ENCODE assay signal across 8 cellular contexts in genomic region chr3:165254812-165255211, GRCh38. TPM values are rescaled to one million over a fixed set of nuclear protein-coding genes. Genes with fewer than 3 reads are reported as not detected.
DNase-seq lines count a peak whose midpoint lies in the region; ATAC-seq and TF ChIP-seq lines count a peak whose summit lies in the region.

No MANE protein-coding gene starts in this region.

- H3K27ac ChIP-seq in CD8-positive, alpha-beta T cell (ENCODE audit: low read depth, low read length) = no peak overlapping the region

- no peaks in the 10 kb centered on the region for H3K4me1 ChIP-seq in CD8-positive, alpha-beta T cell (ENCODE audit: insufficient read depth, low read length)

- TF ChIP-seq CTCF in CD8-positive, alpha-beta T cell (IDR thresholded peaks at IDR 0.05) = no peak

- no peaks in the 10 kb centered on the region for H3K27me3 Mint-ChIP-seq in CD8-positive, alpha-beta T cell (ENCODE audit: low read depth)

- no peaks in the 10 kb centered on the region for H3K36me3 ChIP-seq in CD8-positive, alpha-beta T cell (ENCODE audit: insufficient read depth, low read length)

- H3K27me3 ChIP-seq in CD8-positive, alpha-beta T cell (ENCODE audit: insufficient read depth, low read length) = no peaks in the 10 kb centered on the region

- POLR2A ChIA-PET in CD8-positive, alpha-beta T cell (lab: Charles Lee) = no interaction called here

- H3K9me3 ChIP-seq in CD8-positive, alpha-beta T cell (ENCODE audit: low read length) = no peaks in the 10 kb centered on the region

- intact Hi-C loops in CD8-positive, alpha-beta T cell (cut with DNase I, micrococcal nuclease) = no loop called here

- CTCF ChIA-PET in CD8-positive, alpha-beta T cell (lab: Charles Lee) = no interaction called here

- H3K9me3 Mint-ChIP-seq in CD8-positive, alpha-beta T cell = peaks cover 2% of the 10 kb centered on the region

- in situ Hi-C loops in Caki2 (cut with HindIII; ENCODE audit: low pct_unique_long_range_greater_than_20kb, low sequenced_read_pairs) (no loop called here), SK-MEL-5 (cut with HindIII; ENCODE audit: low pct_unique_long_range_greater_than_20kb, low sequenced_read_pairs) (no loop called here)

- H3K4me3 Mint-ChIP-seq in CD8-positive, alpha-beta T cell = no peak overlapping the region

- no peak overlapping the region for H3K4me3 ChIP-seq in CD8-positive, alpha-beta T cell (ENCODE audit: low read depth, low read length)

- ATAC-seq in CD8-positive, alpha-beta T cell = no peak

- H3K27ac Mint-ChIP-seq in CD8-positive, alpha-beta T cell = no peak overlapping the region

- no peaks in the 10 kb centered on the region for H3K4me1 Mint-ChIP-seq in CD8-positive, alpha-beta T cell (ENCODE audit: low read depth)

- H3K36me3 Mint-ChIP-seq in CD8-positive, alpha-beta T cell = no peaks in the 10 kb centered on the region

- peak; percentile 69 for DNase-seq in Caki2 (ENCODE audit: low read depth)
- DNase-seq in Kasumi-1 (lab: John Stamatoyannopoulos, UW) = peak; percentile 28 to 63
- peak; percentile 79 for DNase-seq in SK-MEL-5 (ENCODE audit: low read depth, low spot score)
- DNase-seq in iris pigment epithelial cell (ENCODE audit: low read depth) = peak; percentile 8
- DNase-seq in central memory CD4-positive, alpha-beta T cell = no peak
- DNase-seq in NCI-H2107 treated with DMSO at 0.1 percent for 48 hours (lab: John Stamatoyannopoulos, UW; ENCODE audit: unreplicated experiment) = no peak
- DNase-seq in DMS114 treated with DMSO at 0.1 percent for 48 hours (lab: John Stamatoyannopoulos, UW; ENCODE audit: unreplicated experiment) = no peak
- DNase-seq in CD8-positive, alpha-beta T cell = no peak

RNA-seq across cellular contexts. Expression of gene SLITRK3, which starts 58.6 kb away (rescaled TPM):
- not detected in 2 replicates for total RNA-seq in Caki2 (2014; rRNA removed; shearing (Covaris generic); ENCODE audit: low replicate concordance)
- total RNA-seq in SK-MEL-5 (2014; rRNA removed; shearing (Covaris generic)) = not detected in 2 replicates
- 0.11 and 0.19 TPM in 2 replicates for polyA plus RNA-seq in SK-MEL-5 (2015; cell fraction: cytosol; rRNA removed)
- polyA plus RNA-seq in SK-MEL-5 (2015; cell fraction: nucleus; rRNA removed) = not detected in 2 replicates
- total RNA-seq in CD8-positive, alpha-beta T cell = not detected

Comparison
In these comparisons a context has a peak if more than half of its experiments do, and no peak if none do; other contexts are left out.
1. DNase-seq: peak in Caki2 (single experiment), Kasumi-1 (2 of 2), SK-MEL-5 (single experiment) and iris pigment epithelial cell (single experiment); none in central memory CD4-positive, alpha-beta T cell (single experiment), NCI-H2107 treated with DMSO at 0.1 percent for 48 hours (single experiment), DMS114 treated with DMSO at 0.1 percent for 48 hours (single experiment) and CD8-positive, alpha-beta T cell (0 of 7).